Comparison of ENCODE assay signal across 14 cellular contexts in genomic region chr3:53604232-53604631, GRCh38.
DNase-seq lines count a peak whose midpoint lies in the region; ATAC-seq and TF ChIP-seq lines count a peak whose summit lies in the region.
"Had no signal": no experiment of that assay in that cellular context is flagged by ENCODE, and none has a peak within 500 bp of the region (broad histone marks: within the 10 kb centered on the region; RNA-seq: fewer than 3 reads in every experiment).

No MANE protein-coding gene starts in this region.

- peaks cover 4% of the 10 kb centered on the region for H3K9me3 Mint-ChIP-seq in osteocyte (ENCODE audit: unreplicated experiment)

- no peaks in the 10 kb centered on the region for H3K4me1 Mint-ChIP-seq in osteocyte (ENCODE audit: unreplicated experiment)
- H3K4me1 Mint-ChIP-seq: B cell had no signal

- H3K4me2 ChIP-seq in OCI-LY3 (ENCODE audit: low read length): no peak overlapping the region

- H2AFZ ChIP-seq in OCI-LY3 (ENCODE audit: low read depth, low read length): no peak overlapping the region

- no peak overlapping the region for H3K4me3 Mint-ChIP-seq in osteocyte (ENCODE audit: unreplicated experiment)
- H3K4me3 Mint-ChIP-seq: B cell; CD4-positive, alpha-beta T cell had no signal

- no peaks in the 10 kb centered on the region for H3K79me2 ChIP-seq in OCI-LY3 (ENCODE audit: low read length)

- DNase-seq in NCI-H526 (lab: John Stamatoyannopoulos, UW): peak; percentile 24 to 61
- DNase-seq in epithelial cell of proximal tubule (ENCODE audit: low read depth): no peak
- peak; percentile 32 for DNase-seq in osteocyte (ENCODE audit: extremely low spot score, unreplicated experiment)
- no peak for DNase-seq in DMS 273 treated with DMSO at 0.1 percent for 48 hours (lab: John Stamatoyannopoulos, UW)
- no peak for DNase-seq in NCI-H226
- DNase-seq: C1 segment of cervical spinal cord; Calu3; CD4-positive, alpha-beta T cell; DMS79 had no signal

- no peak overlapping the region for H3K27ac ChIP-seq in OCI-LY3 (ENCODE audit: low read length)
- H3K27ac ChIP-seq: HL-60 had no signal

- H3K36me3 Mint-ChIP-seq in osteocyte (ENCODE audit: unreplicated experiment): no peaks in the 10 kb centered on the region

- H3K4me3 ChIP-seq in OCI-LY3 (ENCODE audit: low read length): no peak overlapping the region
- no peak overlapping the region for H3K4me3 ChIP-seq in epithelial cell of proximal tubule (ENCODE audit: low read depth, low read length)
- H3K4me3 ChIP-seq: HAP-1 had no signal

- no peak overlapping the region for H3K9ac ChIP-seq in OCI-LY3 (ENCODE audit: low read length)

- no peaks in the 10 kb centered on the region for H3K4me1 ChIP-seq in OCI-LY3 (ENCODE audit: low read length)
- H3K4me1 ChIP-seq: HAP-1 had no signal

- no peak overlapping the region for H3K27ac Mint-ChIP-seq in osteocyte (ENCODE audit: unreplicated experiment)
- H3K27ac Mint-ChIP-seq: B cell; CD4-positive, alpha-beta T cell had no signal

- TF ChIP-seq CTCF in OCI-LY3 (IDR thresholded peaks at IDR 0.05; ENCODE audit: low read depth, low read length) (peak; percentile 24; the same call in 1 of the 2 replicates), epithelial cell of proximal tubule (conservative IDR thresholded peaks at IDR 0.05; ENCODE audit: low read depth, low read length) (peak; percentile 26), osteocyte (IDR thresholded peaks at IDR 0.05) (no peak)

- H4K20me1 ChIP-seq in OCI-LY3 (ENCODE audit: insufficient read depth, low read length): no peaks in the 10 kb centered on the region

- 0 out of 2 replicates have a peak, but pooled peaks cover 4% of the 10 kb centered on the region for H3K9me3 ChIP-seq in OCI-LY3 (ENCODE audit: insufficient read depth, low read length)
- H3K9me3 ChIP-seq: HAP-1 had no signal

- no peak for ATAC-seq in GM21367 (IDR thresholded peaks at IDR 0.05; ENCODE audit: unreplicated experiment)

- no peaks in the 10 kb centered on the region for H3K27me3 Mint-ChIP-seq in osteocyte (ENCODE audit: unreplicated experiment)

- H3K36me3 ChIP-seq in OCI-LY3 (replicated peaks; ENCODE audit: low read depth, low read length): no peaks in the 10 kb centered on the region
- H3K36me3 ChIP-seq: HAP-1 had no signal

- peaks cover 15% of the 10 kb centered on the region; the same call in 1 of the 2 replicates for H3K27me3 ChIP-seq in OCI-LY3 (ENCODE audit: low read depth, low read length)

Comparison
In these comparisons a context has a peak if more than half of its experiments do, and no peak if none do; other contexts are left out.
1. DNase-seq: peak in NCI-H526 (2 of 2) and osteocyte (single experiment); none in epithelial cell of proximal tubule (single experiment), DMS 273 treated with DMSO at 0.1 percent for 48 hours (single experiment) and NCI-H226 (single experiment).